24 cellular contexts compared by ENCODE assay signal in the genomic region with DNA sequence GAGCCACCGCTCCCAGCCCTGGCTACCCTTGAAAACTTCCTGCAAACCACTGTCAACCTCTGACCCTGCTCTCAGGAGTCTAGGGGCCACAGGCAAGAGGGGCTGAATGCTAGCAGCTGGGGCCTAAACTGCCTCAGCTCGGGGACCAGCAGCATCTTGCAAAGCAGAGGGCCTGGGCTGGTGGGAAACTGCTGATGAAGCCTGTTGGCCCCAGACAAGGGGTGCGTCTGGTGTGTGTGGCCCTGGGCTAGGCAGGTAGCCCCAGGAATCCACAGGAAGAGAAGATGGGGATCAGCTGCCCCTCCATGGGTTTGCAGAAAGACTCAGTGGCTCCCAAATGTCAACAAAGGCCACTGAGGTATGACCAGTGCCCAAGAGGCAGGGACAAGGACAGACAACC.
"Had no signal": no experiment of that assay in that cellular context is flagged by ENCODE, and none has a peak within 500 bp of the region (broad histone marks: within the 10 kb centered on the region; RNA-seq: fewer than 3 reads in every experiment).

No MANE protein-coding gene starts in this region.

- H3K27ac ChIP-seq: colonic mucosa, epithelial cell of prostate, esophagus squamous epithelium, gastrocnemius medialis, heart right ventricle, left lung, lower lobe of right lung had no signal

- H3K4me1 ChIP-seq: colonic mucosa, esophagus squamous epithelium, gastrocnemius medialis, left lung, lower lobe of right lung had no signal

- H3K4me3 Mint-ChIP-seq: dendritic cell treated with granulocyte-macrophage colony-stimulating factor and Interleukin-4, amounts not matched to agents 40 ng/mL and 50 ng/mL, for 4 days; effector memory CD8-positive, alpha-beta T cell; endodermal cell; mesothelial cell of epicardium had no signal

- ATAC-seq: effector memory CD8-positive, alpha-beta T cell; esophagus mucosa; gastrocnemius medialis; heart right ventricle; left cardiac atrium; left lung; left ventricle myocardium superior; lower lobe of right lung; mucosa of descending colon had no signal

- H3K27ac Mint-ChIP-seq: dendritic cell treated with granulocyte-macrophage colony-stimulating factor and Interleukin-4, amounts not matched to agents 40 ng/mL and 50 ng/mL, for 4 days; effector memory CD8-positive, alpha-beta T cell; endodermal cell; mesothelial cell of epicardium had no signal

- DNase-seq: colonic mucosa; cortex of kidney; effector CD8-positive, alpha-beta T cell; effector memory CD8-positive, alpha-beta T cell; endodermal cell; erythroblast; esophagus squamous epithelium; foreskin fibroblast; foreskin melanocyte; gastrocnemius medialis; glutamatergic neuron; head of caudate nucleus; heart right ventricle; hippocampal formation; left cardiac atrium; left lung; left ventricle myocardium superior; lower lobe of right lung; mesenchymal stem cell; mucosa of descending colon had no signal

- H3K9me3 ChIP-seq: colonic mucosa, esophagus squamous epithelium, gastrocnemius medialis, heart right ventricle, left lung, lower lobe of right lung, mucosa of descending colon had no signal

- H3K9me3 Mint-ChIP-seq: dendritic cell treated with granulocyte-macrophage colony-stimulating factor and Interleukin-4, amounts not matched to agents 40 ng/mL and 50 ng/mL, for 4 days; effector memory CD8-positive, alpha-beta T cell; endodermal cell had no signal

- H3K27me3 ChIP-seq: colonic mucosa had no signal

- H3K4me3 ChIP-seq: colonic mucosa, esophagus squamous epithelium, gastrocnemius medialis, heart right ventricle, left lung, lower lobe of right lung, mucosa of descending colon had no signal

- H3K36me3 Mint-ChIP-seq: mesothelial cell of epicardium had no signal

- H3K4me1 Mint-ChIP-seq: endodermal cell, mesothelial cell of epicardium had no signal

- H3K36me3 ChIP-seq: colonic mucosa, esophagus squamous epithelium, gastrocnemius medialis, heart right ventricle, left lung, lower lobe of right lung had no signal
